1 cellular context compared by ENCODE assay signal in genomic region chr2:176424756-176425155, GRCh38.
TF ChIP-seq lines count a peak whose summit lies in the region.

No MANE protein-coding gene starts in this region.

TF ChIP-seq in H1, 55 proteins besides CTCF, POLR2A, EP300 and RAD21 (continued from another document):
- TF ChIP-seq NANOG (IDR thresholded peaks at IDR 0.05; ENCODE audit: insufficient read depth, low read depth, low read length, poor library complexity, severe bottlenecking) = no peak
- TF ChIP-seq CHD2 (IDR thresholded peaks at IDR 0.05; ENCODE audit: low read length) = no peak
